Comparison of ENCODE assay signal across 8 cellular contexts in genomic region chr9:111483862-111484563, GRCh38. TPM values are rescaled to one million over a fixed set of nuclear protein-coding genes. Genes with fewer than 3 reads are reported as not detected.
DNase-seq lines count a peak whose midpoint lies in the region; ATAC-seq and TF ChIP-seq lines count a peak whose summit lies in the region.

Gene ECPAS (minus strand): TSS chr9:111484383. CDS start chr9:111472918, 11,465 bp downstream.

- no peaks in the 10 kb centered on the region for H3K9me3 Mint-ChIP-seq in activated CD8-positive, alpha-beta T cell treated with anti-CD3 and anti-CD28 coated beads for 36 hours

- TF ChIP-seq CTCF in AG10803 (conservative IDR thresholded peaks at IDR 0.05; ENCODE audit: low read length) = no peak; the same call in 1 of the 2 replicates
- no peak for TF ChIP-seq CTCF in activated CD8-positive, alpha-beta T cell treated with anti-CD3 and anti-CD28 coated beads for 36 hours (IDR thresholded peaks at IDR 0.05)
- TF ChIP-seq CTCF in lower lobe of right lung (IDR thresholded peaks at IDR 0.05) = no peak

- peak within 1 kb of the TSS; percentile 70 for H3K4me3 Mint-ChIP-seq in activated CD8-positive, alpha-beta T cell treated with anti-CD3 and anti-CD28 coated beads for 36 hours

- H3K36me3 ChIP-seq in ectodermal cell (ENCODE audit: control insufficient read depth, insufficient read depth, low read length) (no peaks in the 10 kb centered on the region), lower lobe of right lung (no peaks in the 10 kb centered on the region)

- H3K36me3 Mint-ChIP-seq in activated CD8-positive, alpha-beta T cell treated with anti-CD3 and anti-CD28 coated beads for 36 hours (ENCODE audit: low read depth) = peaks cover 15% of the 10 kb centered on the region

- POLR2A ChIA-PET in activated CD8-positive, alpha-beta T cell treated with anti-CD3 and anti-CD28 coated beads for 36 hours (lab: Charles Lee) = interaction anchor here (1.0 to 1.5 kb wide), 3 partner anchors 59 to 454 kb away, joined by 3 to 5 read pairs (median 3); no protein-coding TSS in a partner anchor

- H3K9me3 ChIP-seq in ectodermal cell (ENCODE audit: control insufficient read depth, low read length) = no peaks in the 10 kb centered on the region
- no peaks in the 10 kb centered on the region for H3K9me3 ChIP-seq in lower lobe of right lung

- H3K27me3 Mint-ChIP-seq in activated CD8-positive, alpha-beta T cell treated with anti-CD3 and anti-CD28 coated beads for 36 hours = no peaks in the 10 kb centered on the region

- DNase-seq in AG10803 (ENCODE audit: low read depth) (peak; percentile 78), NCI-H748 treated with DMSO at 0.1 percent for 48 hours (lab: John Stamatoyannopoulos, UW) (peak; percentile 25), lower lobe of right lung (peak; percentile 84)
- peak; percentile 79 for DNase-seq in activated CD8-positive, alpha-beta T cell treated with anti-CD3 and anti-CD28 coated beads for 36 hours
- peak; percentile 15 to 54 (median 27) for DNase-seq in stimulated activated CD4-positive, alpha-beta T cell treated with anti-CD3 and anti-CD28 coated beads, TNF-alpha, amount 100 ng/mL, for 1 hour (ENCODE audit: low read depth in 3 of 3, low spot score in 1 of 3)

- H3K27me3 ChIP-seq in ectodermal cell (ENCODE audit: control insufficient read depth, insufficient read depth, low read length, poor library complexity, severe bottlenecking) (no peaks in the 10 kb centered on the region), lower lobe of right lung (ENCODE audit: low read depth) (no peaks in the 10 kb centered on the region)

- intact Hi-C loops in activated CD8-positive, alpha-beta T cell treated with anti-CD3 and anti-CD28 coated beads for 36 hours (cut with micrococcal nuclease) = no loop called here
- intact Hi-C loops in lower lobe of right lung (cut with DNase I) = no loop called here

- peak within 1 kb of the TSS; percentile 79 for H3K27ac ChIP-seq in ectodermal cell (ENCODE audit: insufficient read depth, low read depth, low read length, poor library complexity, severe bottlenecking)
- H3K27ac ChIP-seq in lower lobe of right lung = peak within 1 kb of the TSS; percentile 98

- peaks cover 28% of the 10 kb centered on the region for H3K4me1 Mint-ChIP-seq in activated CD8-positive, alpha-beta T cell treated with anti-CD3 and anti-CD28 coated beads for 36 hours (ENCODE audit: low read depth)

- WGBS in ectodermal cell, 2 experiments = 0% methylated on average over 99 of the region's 99 CpGs

- H3K4me1 ChIP-seq in ectodermal cell (ENCODE audit: control insufficient read depth, insufficient read depth, low read length) (peaks cover 6% of the 10 kb centered on the region), lower lobe of right lung (peaks cover 34% of the 10 kb centered on the region)

- CTCF ChIA-PET in activated CD8-positive, alpha-beta T cell treated with anti-CD3 and anti-CD28 coated beads for 36 hours (lab: Charles Lee) = interaction anchor here (1.1 kb wide), 1 partner anchor 137 kb away, joined by 4 read pairs; no protein-coding TSS in a partner anchor

- H3K27ac Mint-ChIP-seq in activated CD8-positive, alpha-beta T cell treated with anti-CD3 and anti-CD28 coated beads for 36 hours = peak within 1 kb of the TSS; percentile 71

- ATAC-seq in GM18873 (IDR thresholded peaks at IDR 0.05; ENCODE audit: low FRiP score, unreplicated experiment) (peak; percentile 42), HG03108 (IDR thresholded peaks at IDR 0.05; ENCODE audit: unreplicated experiment) (peak; percentile 49), lower lobe of right lung (peak; percentile 87 to 88)
- peak; percentile 79 for ATAC-seq in activated CD8-positive, alpha-beta T cell treated with anti-CD3 and anti-CD28 coated beads for 36 hours

- H3K4me3 ChIP-seq in AG10803 (ENCODE audit: low read length) (peak within 1 kb of the TSS; percentile 95), ectodermal cell (ENCODE audit: insufficient read depth, low read depth, low read length) (peak within 1 kb of the TSS; percentile 84), lower lobe of right lung (peak within 1 kb of the TSS; percentile 90)

RNA-seq across cellular contexts. Expression of gene ECPAS, which starts in this region (rescaled TPM):
- total RNA-seq in activated CD8-positive, alpha-beta T cell treated with anti-CD3 and anti-CD28 coated beads for 36 hours = 10 to 100 TPM; 71.6 to 79.6 TPM
- polyA plus RNA-seq in ectodermal cell (2013, experiment 1 of 4) = 57.2 TPM
- polyA plus RNA-seq in ectodermal cell (2013, experiment 2 of 4) = 56.9 TPM
- polyA plus RNA-seq in ectodermal cell (2013, experiment 3 of 4) = 41.6 TPM
- polyA plus RNA-seq in ectodermal cell (2013, experiment 4 of 4) = 48.1 TPM
- total RNA-seq in lower lobe of right lung = 97.1 TPM

Comparison
In these comparisons a context has a peak if more than half of its experiments do, and no peak if none do; other contexts are left out.
1. Peak in every context shown above with its lines: DNase-seq, ATAC-seq, H3K4me3 ChIP-seq and H3K27ac ChIP-seq.
2. DNase-seq: peak in every context shown above with its lines; median percentile 84 in lower lobe of right lung; 79 in activated CD8-positive, alpha-beta T cell treated with anti-CD3 and anti-CD28 coated beads for 36 hours; 78 in AG10803; 27 in stimulated activated CD4-positive, alpha-beta T cell treated with anti-CD3 and anti-CD28 coated beads, TNF-alpha, amount 100 ng/mL, for 1 hour; 25 in NCI-H748 treated with DMSO at 0.1 percent for 48 hours.